ENCODE assay signal across 9 cellular contexts in genomic region chr11:59224419-59224928, GRCh38. TPM values are rescaled to one million over a fixed set of nuclear protein-coding genes. Genes with fewer than 3 reads are reported as not detected.
DNase-seq lines count a peak whose midpoint lies in the region; ATAC-seq and TF ChIP-seq lines count a peak whose summit lies in the region.
"Had no signal": no experiment of that assay in that cellular context is flagged by ENCODE, and none has a peak within 500 bp of the region (broad histone marks: within the 10 kb centered on the region; RNA-seq: fewer than 3 reads in every experiment).

No MANE protein-coding gene starts in this region.

- H3K9ac ChIP-seq in OCI-LY1 (ENCODE audit: low read length) = no peak overlapping the region

- no peaks in the 10 kb centered on the region for H3K9me2 ChIP-seq in OCI-LY1 (ENCODE audit: low read depth, low read length)

- H3K4me1 ChIP-seq in OCI-LY1 (ENCODE audit: insufficient read depth, low read length, severe bottlenecking) (peaks cover 39% of the 10 kb centered on the region), left lung (peaks cover 0 to 64% of the 10 kb centered on the region in 2 donors)

- no peak overlapping the region for H2AFZ ChIP-seq in OCI-LY1 (ENCODE audit: low read length)

- H3K9me3 ChIP-seq in OCI-LY1 (ENCODE audit: low read length) (no peaks in the 10 kb centered on the region), left lung (no peaks in the 10 kb centered on the region)
- H3K9me3 ChIP-seq: ovary had no signal

- H3K27me3 ChIP-seq in OCI-LY1 (ENCODE audit: insufficient read depth, low read length) (no peaks in the 10 kb centered on the region), left lung (no peaks in the 10 kb centered on the region)
- H3K27me3 ChIP-seq: ovary had no signal

- no peak overlapping the region for H3K4me3 ChIP-seq in OCI-LY1 (ENCODE audit: low read depth, low read length, poor library complexity, severe bottlenecking)
- H3K4me3 ChIP-seq in left lung = no peak overlapping the region
- H3K4me3 ChIP-seq: ovary had no signal

- ATAC-seq in GM21723 (IDR thresholded peaks at IDR 0.05; ENCODE audit: unreplicated experiment) (peak; percentile 31), left lung (peak; percentile 60)

- intact Hi-C loops in left lung (cut with DNase I) = no loop called here

- TF ChIP-seq CTCF in OCI-LY1 (IDR thresholded peaks at IDR 0.05; ENCODE audit: low read length) (no peak), left lung (IDR thresholded peaks at IDR 0.05) (no peak)

- H3K4me2 ChIP-seq in OCI-LY1 (ENCODE audit: low read length) = peak overlapping the region; percentile 39; the same call in 1 of the 2 replicates

- H4K20me1 ChIP-seq in OCI-LY1 (ENCODE audit: insufficient read depth, low read length) = no peaks in the 10 kb centered on the region

- H3K27ac ChIP-seq in OCI-LY1 (ENCODE audit: low read depth, low read length, poor library complexity, severe bottlenecking) (no peak overlapping the region), left lung (peak overlapping the region; percentile 16 to 88)
- H3K27ac ChIP-seq: ovary had no signal

- DNase-seq in AML-193 (lab: John Stamatoyannopoulos, UW) (peak; percentile 19 to 31), left lung (no peak), NCI-H446 treated with DMSO at 0.1 percent for 48 hours (lab: John Stamatoyannopoulos, UW) (no peak), retina (no peak), T-helper 1 cell (no peak), iPS-NIHi11 (ENCODE audit: low spot score) (no peak)
- DNase-seq: ovary had no signal

- H3K36me3 ChIP-seq in OCI-LY1 (ENCODE audit: insufficient read depth, low read length) (no peaks in the 10 kb centered on the region), left lung (no peaks in the 10 kb centered on the region)
- H3K36me3 ChIP-seq: ovary had no signal

- no peaks in the 10 kb centered on the region for H3K79me2 ChIP-seq in OCI-LY1 (ENCODE audit: insufficient read depth, low read length)

- no peaks in the 10 kb centered on the region for H3F3A ChIP-seq in OCI-LY1 (ENCODE audit: insufficient read depth, low read length)

RNA-seq across cellular contexts. Expression of gene MPEG1, which starts 11.7 kb away (rescaled TPM):
- total RNA-seq in left lung = 10 to 100 TPM; 23.5 to 68.7 TPM

RNA-seq across cellular contexts. Expression of gene DTX4, which starts 52.5 kb away (rescaled TPM):
- 10 to 100 TPM; 33.2 to 43.4 TPM for total RNA-seq in left lung

Comparison
In these comparisons a context has a peak if more than half of its experiments do, and no peak if none do; other contexts are left out.
1. DNase-seq: peak in AML-193 (2 of 2); none in left lung (0 of 2), NCI-H446 treated with DMSO at 0.1 percent for 48 hours (single experiment), retina (single experiment), T-helper 1 cell (0 of 5) and iPS-NIHi11 (single experiment).